1 cellular context compared by ENCODE assay signal in genomic region chr16:52709286-52709685, GRCh38.
TF ChIP-seq lines count a peak whose summit lies in the region.

No MANE protein-coding gene starts in this region.

TF ChIP-seq in GM23338, 12 proteins besides CTCF, POLR2A, EP300 and RAD21 (continued from another document):
- TF ChIP-seq ETS1 (IDR thresholded peaks at IDR 0.05), result no peak
